ENCODE assay signal across 15 cellular contexts in genomic region chr5:149804478-149805450, GRCh38.
DNase-seq lines count a peak whose midpoint lies in the region; ATAC-seq, FAIRE-seq and TF ChIP-seq lines count a peak whose summit lies in the region.
"Had no signal": no experiment of that assay in that cellular context is flagged by ENCODE, and none has a peak within 500 bp of the region (broad histone marks: within the 10 kb centered on the region; RNA-seq: fewer than 3 reads in every experiment).

No MANE protein-coding gene starts in this region.

- H3K79me2 ChIP-seq in HCT116 (ENCODE audit: insufficient read depth, low read length) (peaks cover 29% of the 10 kb centered on the region), GM12878 (ENCODE audit: control insufficient read depth, insufficient read depth, low read length) (peaks cover 70% of the 10 kb centered on the region), trophoblast cell (ENCODE audit: control insufficient read depth, insufficient read depth, low read length, poor library complexity) (no peaks in the 10 kb centered on the region)

- H3K9ac ChIP-seq in HCT116 (ENCODE audit: low read length) = no peak overlapping the region
- peak overlapping the region; percentile 72 for H3K9ac ChIP-seq in GM12878 (ENCODE audit: control insufficient read depth, insufficient read depth, low read length)
- no peak overlapping the region for H3K9ac ChIP-seq in trophoblast cell (ENCODE audit: low read length)

- ATAC-seq in HCT116 (no peak), GM12878 (peak; percentile 72), left colon (no peak)

- H2AFZ ChIP-seq in HCT116 (ENCODE audit: low read depth, low read length, poor library complexity, severe bottlenecking) (no peak overlapping the region), GM12878 (ENCODE audit: control insufficient read depth, low read depth, low read length) (peak overlapping the region; percentile 55), trophoblast cell (ENCODE audit: insufficient read depth, low read length, poor library complexity) (no peak overlapping the region)

- H2BK120ac ChIP-seq in trophoblast cell (ENCODE audit: insufficient read depth, low read length, poor library complexity) = no peak overlapping the region

- no peaks in the 10 kb centered on the region for H3K4me1 Mint-ChIP-seq in activated CD4-positive, alpha-beta memory T cell treated with anti-CD3 and anti-CD28 coated beads, Interleukin-2, amount 10 ng/mL, durations not matched to agents 7 days and 5 days

- H3K14ac ChIP-seq in trophoblast cell (ENCODE audit: low read length) = peak overlapping the region; percentile 11

- intact Hi-C loops in HCT116 (cut with micrococcal nuclease) (no loop called here), GM12878 (cut with micrococcal nuclease; ENCODE audit: unreplicated experiment) (loop anchor here (1.0 to 10.0 kb wide), 3 partner anchors 28 to 1350 kb away; partner anchors contain the start of gene ANXA6), left colon (cut with DNase I, micrococcal nuclease) (no loop called here)

- CTCF ChIA-PET in GM10248 (lab: Yijun Ruan, JAX) = interaction anchor here (0.9 to 56.4 kb wide), 5 partner anchors 19 to 111 kb away, joined by 3 to 1145 read pairs (median 3); no protein-coding TSS in a partner anchor
- CTCF ChIA-PET in HCT116 (lab: Charles Lee) = no interaction called here
- CTCF ChIA-PET in GM12878 (lab: Yijun Ruan, JAX) = interaction anchor here (0.8 to 5.9 kb wide), 14 partner anchors 10 to 156 kb away, joined by 3 to 67 read pairs (median 6); partner anchors contain the start of genes PPARGC1B and SLC26A2
- CTCF ChIA-PET in activated CD4-positive, alpha-beta memory T cell treated with anti-CD3 and anti-CD28 coated beads, Interleukin-2, amount 10 ng/mL, durations not matched to agents 7 days and 5 days (lab: Charles Lee) = no interaction called here

- no peaks in the 10 kb centered on the region for H3K9me2 ChIP-seq in HCT116 (ENCODE audit: insufficient read depth)

- H3K9me3 Mint-ChIP-seq in activated CD4-positive, alpha-beta memory T cell treated with anti-CD3 and anti-CD28 coated beads, Interleukin-2, amount 10 ng/mL, durations not matched to agents 7 days and 5 days = no peaks in the 10 kb centered on the region
- H3K9me3 Mint-ChIP-seq: activated T-cell treated with anti-CD3 and anti-CD28 coated beads, Interleukin-2, amount 50 U/mL, for 72 hours had no signal

- H2BK5ac ChIP-seq in trophoblast cell (ENCODE audit: low read depth, low read length, poor library complexity) = no peak overlapping the region

- H4K20me1 ChIP-seq in HCT116 (ENCODE audit: insufficient read depth) (no peaks in the 10 kb centered on the region), GM12878 (ENCODE audit: control insufficient read depth, insufficient read depth) (no peaks in the 10 kb centered on the region)

- H2BK12ac ChIP-seq in trophoblast cell (ENCODE audit: low read length) = peak overlapping the region; percentile 44

- H3K4me2 ChIP-seq in HCT116 (ENCODE audit: low read length) (peak overlapping the region; percentile 87; the same call in 1 of the 2 replicates), GM12878 (ENCODE audit: control insufficient read depth, insufficient read depth) (peak overlapping the region; percentile 61), trophoblast cell (ENCODE audit: low read length) (no peak overlapping the region)

- no peak for TF ChIP-seq CTCF in GM10248 (IDR thresholded peaks at IDR 0.05; ENCODE audit: control extremely low read depth, extremely low read depth, low read depth, missing control alignments)
- no peak for TF ChIP-seq CTCF in HCT116 (IDR thresholded peaks at IDR 0.05 in 2 of 3, conservative IDR thresholded peaks at IDR 0.05 in 1 of 3; ENCODE audit: borderline replicate concordance in 1 of 3, insufficient read depth in 1 of 3, low read depth in 2 of 3, low read length in 2 of 3)
- TF ChIP-seq CTCF in GM12878 (IDR thresholded peaks at IDR 0.05 in 2 of 3, conservative IDR thresholded peaks at IDR 0.05 in 1 of 3; ENCODE audit: control insufficient read depth in 2 of 3, extremely low read depth in 1 of 3, insufficient read depth in 1 of 3, low read depth in 3 of 3, low read length in 3 of 3) = no peak

- in situ Hi-C loops in GM12878 (cut with MboI) = no loop called here

- no peaks in the 10 kb centered on the region for H3K27me3 ChIP-seq in HCT116 (ENCODE audit: insufficient read depth, low read length)
- H3K27me3 ChIP-seq in GM12878 (replicated peaks in 1 of 2; ENCODE audit: control insufficient read depth in 2 of 2, insufficient read depth in 2 of 2, low read length in 1 of 2) = no peaks in the 10 kb centered on the region
- H3K27me3 ChIP-seq in trophoblast cell (ENCODE audit: insufficient read depth, low read length) = no peaks in the 10 kb centered on the region
- no peaks in the 10 kb centered on the region for H3K27me3 ChIP-seq in H7 (ENCODE audit: control insufficient read depth, insufficient read depth, low read length)
- H3K27me3 ChIP-seq: BE2C, body of pancreas had no signal

- POLR2A ChIA-PET in GM10248 (lab: Yijun Ruan, JAX) (interaction anchor here (0.6 to 3.5 kb wide), 6 partner anchors 10 to 75 kb away, joined by 3 to 14 read pairs (median 4); partner anchors contain the start of gene PPARGC1B), HCT116 (lab: Charles Lee) (no interaction called here), GM12878 (lab: Charles Lee) (interaction anchor here (0.7 to 8.4 kb wide), 9 partner anchors 10 to 605 kb away, joined by 3 to 143 read pairs (median 4); partner anchors contain the start of genes PPARGC1B and SLC26A2)
- POLR2A ChIA-PET in activated CD4-positive, alpha-beta memory T cell treated with anti-CD3 and anti-CD28 coated beads, Interleukin-2, amount 10 ng/mL, durations not matched to agents 7 days and 5 days (lab: Charles Lee) = no interaction called here

- no peak overlapping the region for H3K4ac ChIP-seq in trophoblast cell (ENCODE audit: low read depth, low read length)

- no peak overlapping the region for H4K8ac ChIP-seq in trophoblast cell (ENCODE audit: low read depth, low read length)

- H3K36me3 ChIP-seq in HCT116 (ENCODE audit: control insufficient read depth in 1 of 2, insufficient read depth in 2 of 2, low read length in 2 of 2) = no peaks in the 10 kb centered on the region
- peaks cover 0 to 6% of the 10 kb centered on the region in 2 experiments; a peak in 1 of 4 replicates for H3K36me3 ChIP-seq in GM12878 (ENCODE audit: control insufficient read depth in 2 of 2, insufficient read depth in 2 of 2, low read length in 1 of 2)
- H3K36me3 ChIP-seq in trophoblast cell (ENCODE audit: control insufficient read depth in 1 of 2, insufficient read depth in 2 of 2, low read length in 2 of 2) = no peaks in the 10 kb centered on the region
- H3K36me3 ChIP-seq in H7 (replicated peaks; ENCODE audit: control insufficient read depth, insufficient read depth, low read length) = no peaks in the 10 kb centered on the region
- H3K36me3 ChIP-seq: BE2C had no signal

- SMC1A ChIA-PET in GM12878 (lab: Charles Lee; ENCODE audit: uncharacterized antibody, unreplicated experiment) = interaction anchor here (0.8 to 23.9 kb wide), 15 partner anchors 12 to 169 kb away, joined by 3 to 329 read pairs (median 6); no protein-coding TSS in a partner anchor

- H3K18ac ChIP-seq in trophoblast cell (ENCODE audit: low read length) = no peak overlapping the region

- H3K4me1 ChIP-seq in HCT116 (ENCODE audit: control insufficient read depth in 1 of 2, insufficient read depth in 2 of 2, low read length in 2 of 2) (peaks cover 11 to 26% of the 10 kb centered on the region in 2 experiments), GM12878 (ENCODE audit: control insufficient read depth, insufficient read depth, low read length) (peaks cover 60% of the 10 kb centered on the region), trophoblast cell (ENCODE audit: control insufficient read depth in 1 of 2, insufficient read depth in 2 of 2, low read length in 2 of 2) (peaks cover 13% of the 10 kb centered on the region in 2 experiments)
- H3K4me1 ChIP-seq: body of pancreas had no signal

- peak; percentile 56 for DNase-seq in GM10248 (ENCODE audit: extremely low spot score)
- DNase-seq in HCT116 (ENCODE audit: low read depth, low spot score) = no peak
- DNase-seq in GM12878 (ENCODE audit: low read depth, low spot score) = peak; percentile 92
- DNase-seq in trophoblast cell = no peak
- no peak for DNase-seq in left colon
- no peak for DNase-seq in activated CD4-positive, alpha-beta memory T cell treated with anti-CD3 and anti-CD28 coated beads, Interleukin-2, amount 10 ng/mL, durations not matched to agents 7 days and 5 days
- DNase-seq in GF-D8 (lab: John Stamatoyannopoulos, UW) = no peak
- no peak for DNase-seq in H7
- DNase-seq: activated CD4-positive, alpha-beta T cell treated with anti-CD3 and anti-CD28 coated beads for 1 hour; activated T-cell treated with anti-CD3 and anti-CD28 coated beads, Interleukin-2, amount 50 U/mL, for 72 hours; NCI-H1092 treated with DMSO at 0.1 percent for 48 hours; NCI-H774 had no signal

- H3K27ac Mint-ChIP-seq in activated CD4-positive, alpha-beta memory T cell treated with anti-CD3 and anti-CD28 coated beads, Interleukin-2, amount 10 ng/mL, durations not matched to agents 7 days and 5 days = no peak overlapping the region
- H3K27ac Mint-ChIP-seq: activated T-cell treated with anti-CD3 and anti-CD28 coated beads, Interleukin-2, amount 50 U/mL, for 72 hours had no signal

- RAD21 ChIA-PET in HCT116 (lab: Charles Lee; ENCODE audit: low non-redundant PET in 1 of 2, low total read pairs in 2 of 2, uncharacterized antibody in 2 of 2, unreplicated experiment in 2 of 2) = no interaction called here
- RAD21 ChIA-PET in GM12878 (lab: Charles Lee; ENCODE audit: unreplicated experiment) = interaction anchor here (0.5 to 7.3 kb wide), 20 partner anchors 9 to 187 kb away, joined by 3 to 139 read pairs (median 4); no protein-coding TSS in a partner anchor

- H3K9me3 ChIP-seq in HCT116 (ENCODE audit: control insufficient read depth in 1 of 2, insufficient read depth in 1 of 2, low read depth in 1 of 2, low read length in 2 of 2) = no peaks in the 10 kb centered on the region
- no peaks in the 10 kb centered on the region for H3K9me3 ChIP-seq in GM12878 (replicated peaks; ENCODE audit: control insufficient read depth, insufficient read depth, low read length)
- no peaks in the 10 kb centered on the region for H3K9me3 ChIP-seq in trophoblast cell (ENCODE audit: insufficient read depth, low read depth, low read length)
- H3K9me3 ChIP-seq: BE2C, body of pancreas had no signal

- H3K27ac ChIP-seq in HCT116 (ENCODE audit: low read depth, low read length) (no peak overlapping the region), GM12878 (ENCODE audit: control insufficient read depth, insufficient read depth) (peak overlapping the region; percentile 99), trophoblast cell (ENCODE audit: low read depth, low read length) (no peak overlapping the region)
- H3K27ac ChIP-seq: body of pancreas had no signal

- H3K4me3 ChIP-seq in HCT116 (replicated peaks in 1 of 2; ENCODE audit: low read depth in 1 of 2, low read length in 2 of 2) (no peak overlapping the region), GM12878 (no peak overlapping the region), trophoblast cell (ENCODE audit: low read depth, low read length) (no peak overlapping the region), H7 (ENCODE audit: insufficient read depth, low read depth, low read length) (no peak overlapping the region)
- H3K4me3 ChIP-seq: body of pancreas had no signal

- no peak overlapping the region for H2AK5ac ChIP-seq in trophoblast cell (ENCODE audit: low read length)

- no peak for TF ChIP-seq RAD21 in HCT116 (IDR thresholded peaks at IDR 0.05; ENCODE audit: low read depth)
- TF ChIP-seq RAD21 in GM12878 (IDR thresholded peaks at IDR 0.05; ENCODE audit: insufficient read depth, low read depth, low read length) = peak; percentile 20; the same call in 1 of the 2 replicates

- TF ChIP-seq POLR2A in HCT116 (IDR thresholded peaks at IDR 0.05; ENCODE audit: borderline replicate concordance, extremely low read depth, insufficient read depth, insufficient read length) = no peak
- peak; percentile 59 for TF ChIP-seq POLR2A in GM12878 (IDR thresholded peaks at IDR 0.05; ENCODE audit: low read depth, low read length)

- BruUV-seq in HCT116 (replicated peaks; lab: Mats Ljungman, UMichigan) (no TSS peak), GM12878 (replicated peaks; lab: Mats Ljungman, UMichigan) (TSS peak; percentile 99)

- TF ChIP-seq EP300 in GM12878 (IDR thresholded peaks at IDR 0.05; ENCODE audit: borderline replicate concordance in 1 of 2, control insufficient read depth in 1 of 2, low read depth in 2 of 2, low read length in 2 of 2) = peak; percentile 34 to 45; a peak in 2 of 4 replicates

- H3K27me3 Mint-ChIP-seq in activated CD4-positive, alpha-beta memory T cell treated with anti-CD3 and anti-CD28 coated beads, Interleukin-2, amount 10 ng/mL, durations not matched to agents 7 days and 5 days = no peaks in the 10 kb centered on the region

- FAIRE-seq in GM12878 (lab: Jason Lieb, UNC) = peak; percentile 66
- FAIRE-seq: urothelium cell line had no signal

- no peak overlapping the region for H3K23ac ChIP-seq in trophoblast cell (ENCODE audit: low read length)

- no peak overlapping the region for H3K4me3 Mint-ChIP-seq in activated CD4-positive, alpha-beta memory T cell treated with anti-CD3 and anti-CD28 coated beads, Interleukin-2, amount 10 ng/mL, durations not matched to agents 7 days and 5 days
- H3K4me3 Mint-ChIP-seq: activated T-cell treated with anti-CD3 and anti-CD28 coated beads, Interleukin-2, amount 50 U/mL, for 72 hours had no signal

- H4K12ac ChIP-seq in trophoblast cell (ENCODE audit: low read depth, low read length) = no peak overlapping the region

- peaks cover 7% of the 10 kb centered on the region for H3K79me1 ChIP-seq in trophoblast cell (ENCODE audit: low read length)

- peak overlapping the region; percentile 11 for H4K91ac ChIP-seq in trophoblast cell (ENCODE audit: low read depth, low read length)

- no peaks in the 10 kb centered on the region for H3K36me3 Mint-ChIP-seq in activated CD4-positive, alpha-beta memory T cell treated with anti-CD3 and anti-CD28 coated beads, Interleukin-2, amount 10 ng/mL, durations not matched to agents 7 days and 5 days (ENCODE audit: low read depth)

- 26% methylated on average over 16 of the region's 16 CpGs for WGBS in GM12878 (ENCODE audit: insufficient coverage, insufficient replicate concordance, low lambda C conversion rate, missing lambda C conversion rate)
- WGBS in trophoblast cell (ENCODE audit: extremely low coverage, insufficient coverage, insufficient read length) = no CpG with 5 or more reads among the region's 16 CpGs

Comparison
In these comparisons a context has a peak if more than half of its experiments do, and no peak if none do; other contexts are left out.
1. DNase-seq: peak in GM10248 (single experiment) and GM12878 (single experiment); none in HCT116 (single experiment), trophoblast cell (0 of 2), left colon (0 of 2), activated CD4-positive, alpha-beta memory T cell treated with anti-CD3 and anti-CD28 coated beads, Interleukin-2, amount 10 ng/mL, durations not matched to agents 7 days and 5 days (single experiment), GF-D8 (single experiment) and H7 (single experiment).
2. CTCF ChIA-PET loops: an anchor here in GM10248 (0.9 to 56.4 kb wide) and GM12878 (0.8 to 5.9 kb wide); none called in HCT116 and activated CD4-positive, alpha-beta memory T cell treated with anti-CD3 and anti-CD28 coated beads, Interleukin-2, amount 10 ng/mL, durations not matched to agents 7 days and 5 days.
3. POLR2A ChIA-PET loops: an anchor here in GM10248 (0.6 to 3.5 kb wide) and GM12878 (0.7 to 8.4 kb wide); none called in HCT116 and activated CD4-positive, alpha-beta memory T cell treated with anti-CD3 and anti-CD28 coated beads, Interleukin-2, amount 10 ng/mL, durations not matched to agents 7 days and 5 days.